21 cellular contexts compared by ENCODE assay signal in the genomic region with DNA sequence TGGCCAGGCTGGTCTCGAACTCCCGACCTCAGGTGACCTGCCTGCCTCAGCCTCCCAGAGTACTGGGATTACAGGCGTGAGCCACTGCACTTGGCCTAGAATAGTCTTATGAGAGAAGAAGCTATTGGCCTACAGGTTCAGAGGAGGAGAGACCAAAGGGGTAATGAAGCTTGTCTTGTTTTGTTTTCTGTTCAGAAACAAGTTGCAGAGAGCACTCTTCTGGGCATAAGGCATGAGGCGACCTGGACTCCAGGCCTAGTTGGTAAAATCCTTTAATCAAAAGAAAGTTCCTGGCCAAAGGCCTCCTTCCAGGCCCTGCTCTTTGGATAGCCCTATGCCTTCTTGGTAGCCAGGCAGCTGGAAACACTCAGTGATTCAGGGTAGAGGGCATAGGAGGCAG.
DNase-seq lines count a peak whose midpoint lies in the region; ATAC-seq, FAIRE-seq and TF ChIP-seq lines count a peak whose summit lies in the region.
"Had no signal": no experiment of that assay in that cellular context is flagged by ENCODE, and none has a peak within 500 bp of the region (broad histone marks: within the 10 kb centered on the region; RNA-seq: fewer than 3 reads in every experiment).

No MANE protein-coding gene starts in this region.

- H3K9me3 ChIP-seq in mucosa of descending colon = no peaks in the 10 kb centered on the region
- no peaks in the 10 kb centered on the region for H3K9me3 ChIP-seq in thyroid gland
- H3K9me3 ChIP-seq: A549; BLaER1 treated with 17β-estradiol and CSF1 and Interleukin-3, amounts not matched to agents 10 nM and 100 nM had no signal

- no peaks in the 10 kb centered on the region for H3K27me3 ChIP-seq in thyroid gland
- H3K27me3 ChIP-seq: BLaER1 treated with 17β-estradiol and CSF1 and Interleukin-3, amounts not matched to agents 10 nM and 100 nM had no signal

- TF ChIP-seq POLR2A in thyroid gland (IDR thresholded peaks at IDR 0.05) = no peak

- peak; percentile 8 for FAIRE-seq in GM19239 (lab: Jason Lieb, UNC)
- FAIRE-seq: A549, GM12891 had no signal

- H3K4me3 ChIP-seq in mucosa of descending colon (no peak overlapping the region), thyroid gland (replicated peaks in 1 of 3) (no peak overlapping the region)
- H3K4me3 ChIP-seq: A549; BLaER1 treated with 17β-estradiol and CSF1 and Interleukin-3, amounts not matched to agents 10 nM and 100 nM had no signal

- no peak for DNase-seq in GM19239 (ENCODE audit: insufficient read length, low spot score)
- no peak for DNase-seq in mucosa of descending colon
- peak; percentile 59 for DNase-seq in thyroid gland
- no peak for DNase-seq in COR-L47 (lab: John Stamatoyannopoulos, UW)
- no peak for DNase-seq in activated CD4-positive, CD25-positive, alpha-beta regulatory T cell (lab: John Stamatoyannopoulos, UW)
- DNase-seq: AML-193; CD4-positive, alpha-beta T cell; CD8-positive, alpha-beta T cell; DMS 273 treated with DMSO at 0.1 percent for 48 hours; DMS153; DMS53; DMS79; DND-41; EL; GDM1 had no signal

- intact Hi-C loops in mucosa of descending colon (cut with DNase I, micrococcal nuclease) = no loop called here
- intact Hi-C loops in thyroid gland (cut with DNase I) = no loop called here

- peak; percentile 18 for ATAC-seq in mucosa of descending colon
- ATAC-seq in HG02610 (IDR thresholded peaks at IDR 0.05; ENCODE audit: unreplicated experiment) = no peak
- ATAC-seq: A549; CD8-positive, alpha-beta T cell had no signal

- 26 to 41% methylated on average over 4 of the region's 4 CpGs for WGBS in thyroid gland, 2 donors

- H3K36me3 ChIP-seq in mucosa of descending colon (ENCODE audit: low read depth) (no peaks in the 10 kb centered on the region), thyroid gland (no peaks in the 10 kb centered on the region)

- no peaks in the 10 kb centered on the region for H3K4me1 ChIP-seq in mucosa of descending colon (ENCODE audit: low read depth)
- peaks cover 16 to 22% of the 10 kb centered on the region in 2 donors for H3K4me1 ChIP-seq in thyroid gland
- H3K4me1 ChIP-seq: A549 had no signal

- TF ChIP-seq CTCF in mucosa of descending colon (IDR thresholded peaks at IDR 0.05) = no peak
- no peak for TF ChIP-seq CTCF in thyroid gland (IDR thresholded peaks at IDR 0.05)

- peak overlapping the region in 2 of 3 donors; percentile 13 to 40 for H3K27ac ChIP-seq in thyroid gland
- H3K27ac ChIP-seq: 22Rv1; A549; BLaER1 treated with 17β-estradiol and CSF1 and Interleukin-3, amounts not matched to agents 10 nM and 100 nM; C4-2B had no signal

Comparison
In these comparisons a context has a peak if more than half of its experiments do, and no peak if none do; other contexts are left out.
1. DNase-seq: peak in thyroid gland (2 of 2); none in GM19239 (single experiment), mucosa of descending colon (0 of 3), COR-L47 (single experiment) and activated CD4-positive, CD25-positive, alpha-beta regulatory T cell (0 of 4).